14 cellular contexts compared by ENCODE assay signal in genomic region chr6:134405386-134406087, GRCh38.
DNase-seq lines count a peak whose midpoint lies in the region; ATAC-seq, FAIRE-seq and TF ChIP-seq lines count a peak whose summit lies in the region.
"Had no signal": no experiment of that assay in that cellular context is flagged by ENCODE, and none has a peak within 500 bp of the region (broad histone marks: within the 10 kb centered on the region; RNA-seq: fewer than 3 reads in every experiment).

No MANE protein-coding gene starts in this region.

- H3K9me3 ChIP-seq in H9 (ENCODE audit: control insufficient read depth, low read depth, low read length) (no peaks in the 10 kb centered on the region), K562 (replicated peaks; ENCODE audit: control insufficient read depth, insufficient read depth, low read depth, low read length) (no peaks in the 10 kb centered on the region), osteoblast (ENCODE audit: low read depth, low read length) (no peaks in the 10 kb centered on the region)

- H3K9me1 ChIP-seq in K562 (ENCODE audit: control insufficient read depth, insufficient read depth, low read length) = no peaks in the 10 kb centered on the region

- CTCF ChIA-PET in K562 (lab: Yijun Ruan, JAX; ENCODE audit: low intra/inter-chr PET ratio) = no interaction called here

- peak overlapping the region; percentile 76 for H2BK12ac ChIP-seq in H9 (ENCODE audit: insufficient read length, low read depth, low read length)

- H2AFZ ChIP-seq in H9 (ENCODE audit: low read length) (no peak overlapping the region), K562 (ENCODE audit: low read depth, low read length) (peak overlapping the region; percentile 17; the same call in 1 of the 2 replicates), osteoblast (ENCODE audit: low read length) (no peak overlapping the region)

- intact Hi-C loops in K562 (cut with micrococcal nuclease) = no loop called here

- H3K4me3 Mint-ChIP-seq in H9 = peak overlapping the region in 1 of 2 experiments; percentile 7; a peak in 1 of 5 replicates
- H3K4me3 Mint-ChIP-seq: B cell; CD4-positive, alpha-beta T cell had no signal

- no CpG with 5 or more reads among the region's 6 CpGs for WGBS in H9 (ENCODE audit: extremely low coverage, insufficient read length, low lambda C conversion rate)
- WGBS in K562 (ENCODE audit: insufficient coverage, low coverage, missing lambda C conversion rate) = 31% methylated on average over 6 of the region's 6 CpGs
- no CpG with 5 or more reads among the region's 6 CpGs for WGBS in mesendoderm (ENCODE audit: extremely low coverage, insufficient coverage, low lambda C conversion rate)

- no peak overlapping the region for H3K56ac ChIP-seq in H9 (ENCODE audit: insufficient read length, low read depth, low read length)
- no peak overlapping the region for H3K56ac ChIP-seq in mesendoderm (ENCODE audit: low read length)

- no peak for TF ChIP-seq RAD21 in K562 (CRISPR knock-in tag; conservative IDR thresholded peaks at IDR 0.05 in 1 of 2, IDR thresholded peaks at IDR 0.05 in 1 of 2)

- H2BK120ac ChIP-seq in H9 (ENCODE audit: low read depth, low read length, poor library complexity, severe bottlenecking) (no peak overlapping the region), mesendoderm (ENCODE audit: low read depth, low read length) (no peak overlapping the region)

- POLR2A ChIA-PET in K562 (lab: Yijun Ruan, JAX) = interaction anchor here (1.1 kb wide), 1 partner anchor 13 kb away, joined by 3 read pairs; no protein-coding TSS in a partner anchor

- H3K36me3 ChIP-seq in K562 (ENCODE audit: control insufficient read depth, insufficient read depth, low read length) (no peaks in the 10 kb centered on the region), mesendoderm (ENCODE audit: control insufficient read depth, insufficient read depth, low read length) (no peaks in the 10 kb centered on the region), osteoblast (ENCODE audit: insufficient read depth, low read length) (no peaks in the 10 kb centered on the region)

- DNase-seq in H9 = no peak
- no peak for DNase-seq in K562 (ENCODE audit: extremely low read depth in 1 of 4, low spot score in 3 of 4)
- DNase-seq in mesendoderm = peak; percentile 65
- no peak for DNase-seq in GM20000 (ENCODE audit: low spot score)
- DNase-seq in osteoblast (ENCODE audit: insufficient read length, low spot score, missing footprints) = no peak
- DNase-seq in NAMALWA (ENCODE audit: low spot score) = no peak
- DNase-seq: C1 segment of cervical spinal cord; Calu3; CD4-positive, alpha-beta T cell; DMS 273 treated with DMSO at 0.1 percent for 48 hours had no signal

- TF ChIP-seq POLR2A in K562 (conservative IDR thresholded peaks at IDR 0.05) = no peak

- no peak overlapping the region for H3K14ac ChIP-seq in H9 (ENCODE audit: insufficient read depth, low read length)

- H2BK5ac ChIP-seq in H9 (ENCODE audit: insufficient read length, low read length) (no peak overlapping the region), mesendoderm (ENCODE audit: low read length) (no peak overlapping the region)

- H3K9ac ChIP-seq in H9 (ENCODE audit: extremely low read depth, insufficient read length, low read length) = no peak overlapping the region
- no peak overlapping the region for H3K9ac ChIP-seq in K562 (ENCODE audit: insufficient read depth in 1 of 2, low read depth in 2 of 2, low read length in 2 of 2)
- H3K9ac ChIP-seq in mesendoderm (ENCODE audit: low read length) = no peak overlapping the region

- H4K5ac ChIP-seq in H9 (ENCODE audit: insufficient read length, low read depth, low read length) = no peak overlapping the region
- H4K5ac ChIP-seq in mesendoderm (ENCODE audit: low read length) = no peak overlapping the region

- H3K27me3 ChIP-seq in H9 (ENCODE audit: insufficient read depth, low read length) (no peaks in the 10 kb centered on the region), K562 (ENCODE audit: control insufficient read depth in 2 of 2, insufficient read depth in 2 of 2, low read length in 2 of 2) (0 out of 5 replicates have a peak, but pooled peaks cover 3 to 4% of the 10 kb centered on the region in 2 experiments), mesendoderm (ENCODE audit: insufficient read depth, low read length, poor library complexity) (no peaks in the 10 kb centered on the region), osteoblast (ENCODE audit: insufficient read depth, low read length) (no peaks in the 10 kb centered on the region)

- no peak for ATAC-seq in K562
- no peak for ATAC-seq in HG02973 (IDR thresholded peaks at IDR 0.05; ENCODE audit: unreplicated experiment)

- peak overlapping the region; percentile 47 to 92 (median 89); a peak in 6 of 7 replicates for H3K27ac Mint-ChIP-seq in H9
- H3K27ac Mint-ChIP-seq: B cell; CD4-positive, alpha-beta T cell had no signal

- no peak overlapping the region for H4K8ac ChIP-seq in H9 (replicated peaks; ENCODE audit: insufficient read length, low read depth, low read length)
- no peak overlapping the region for H4K8ac ChIP-seq in mesendoderm (ENCODE audit: low read depth, low read length)

- H3K79me1 ChIP-seq in H9 (ENCODE audit: insufficient read depth, low read depth, low read length, poor library complexity, severe bottlenecking) (no peaks in the 10 kb centered on the region), mesendoderm (ENCODE audit: low read length) (no peaks in the 10 kb centered on the region)

- no peak overlapping the region for H2BK20ac ChIP-seq in H9 (ENCODE audit: low read depth, low read length, poor library complexity, severe bottlenecking)

- H3K79me2 ChIP-seq in H9 (ENCODE audit: insufficient read depth, low read length) (no peaks in the 10 kb centered on the region), K562 (ENCODE audit: control insufficient read depth, insufficient read depth, low read length) (no peaks in the 10 kb centered on the region), mesendoderm (ENCODE audit: control insufficient read depth, insufficient read depth, low read length) (no peaks in the 10 kb centered on the region), osteoblast (ENCODE audit: insufficient read depth, low read length) (no peaks in the 10 kb centered on the region)

- FAIRE-seq in K562 (lab: Jason Lieb, UNC) = no peak
- FAIRE-seq: A204.1, GM12891 had no signal

- H3K4me1 Mint-ChIP-seq in H9 = peaks cover 25 to 30% of the 10 kb centered on the region in 2 experiments

- H3K23ac ChIP-seq in H9 (ENCODE audit: insufficient read length, low read depth, low read length) (no peak overlapping the region), mesendoderm (ENCODE audit: low read length) (no peak overlapping the region)

- peak overlapping the region; percentile 70 for H3K27ac ChIP-seq in H9 (ENCODE audit: insufficient read length, low read depth, low read length)
- H3K27ac ChIP-seq in K562 (ENCODE audit: extremely low read depth, low read depth, low read length) = no peak overlapping the region
- H3K27ac ChIP-seq in mesendoderm (ENCODE audit: low read depth, low read length) = no peak overlapping the region
- H3K27ac ChIP-seq in osteoblast (ENCODE audit: low read depth, low read length) = no peak overlapping the region

- no peak overlapping the region for H2AK5ac ChIP-seq in H9 (ENCODE audit: insufficient read length, low read length)
- no peak overlapping the region for H2AK5ac ChIP-seq in mesendoderm (ENCODE audit: low read length)

- H2BK15ac ChIP-seq in H9 (ENCODE audit: low read depth, low read length) (no peak overlapping the region), mesendoderm (replicated peaks; ENCODE audit: low read depth) (no peak overlapping the region)

- no peaks in the 10 kb centered on the region for H3K36me3 Mint-ChIP-seq in H9 (ENCODE audit: insufficient read depth in 1 of 3, low read depth in 3 of 3)

- no peak for TF ChIP-seq EP300 in K562 (IDR thresholded peaks at IDR 0.05; ENCODE audit: low read length)

- H3K4me3 ChIP-seq in K562 (no peak overlapping the region), mesendoderm (ENCODE audit: low read length) (no peak overlapping the region), osteoblast (ENCODE audit: insufficient read depth, low read length) (no peak overlapping the region)

- H3K9me3 Mint-ChIP-seq in H9 = no peaks in the 10 kb centered on the region
- H3K9me3 Mint-ChIP-seq: CD4-positive, alpha-beta T cell had no signal

- TF ChIP-seq CTCF in H9 (conservative IDR thresholded peaks at IDR 0.05) (no peak), K562 (IDR thresholded peaks at IDR 0.05 in 2 of 3, conservative IDR thresholded peaks at IDR 0.05 in 1 of 3; ENCODE audit: insufficient read depth in 2 of 3, low read depth in 1 of 3, low read length in 3 of 3) (no peak), GM20000 (IDR thresholded peaks at IDR 0.05; ENCODE audit: extremely low read depth, missing control alignments) (no peak), osteoblast (IDR thresholded peaks at IDR 0.05; ENCODE audit: extremely low read depth, low read depth, low read length) (no peak)

- H4K20me1 ChIP-seq in H9 (ENCODE audit: control insufficient read depth, insufficient read depth, insufficient read length) (no peaks in the 10 kb centered on the region), K562 (replicated peaks; ENCODE audit: control insufficient read depth, insufficient read depth, low read length) (no peaks in the 10 kb centered on the region), osteoblast (ENCODE audit: insufficient read depth, low read length) (no peaks in the 10 kb centered on the region)

- no peak overlapping the region for H3T11ph ChIP-seq in H9 (ENCODE audit: low read length)

- peak overlapping the region; percentile 58 for H3K4me2 ChIP-seq in H9 (ENCODE audit: insufficient read depth, insufficient read length, low read length)
- H3K4me2 ChIP-seq in K562 (ENCODE audit: insufficient read depth, low read length) = no peak overlapping the region
- H3K4me2 ChIP-seq in mesendoderm (ENCODE audit: low read length) = no peak overlapping the region
- no peak overlapping the region for H3K4me2 ChIP-seq in osteoblast (ENCODE audit: insufficient read depth, low read length)

- H3K4me1 ChIP-seq in H9 (ENCODE audit: insufficient read depth, low read length) (peaks cover 4% of the 10 kb centered on the region; the same call in 1 of the 2 replicates), K562 (replicated peaks in 1 of 2; ENCODE audit: control insufficient read depth in 2 of 2, insufficient read depth in 2 of 2, low read length in 2 of 2) (no peaks in the 10 kb centered on the region; a peak in 1 of 5 replicates), mesendoderm (ENCODE audit: control insufficient read depth, low read depth, low read length) (no peaks in the 10 kb centered on the region), osteoblast (ENCODE audit: insufficient read depth, low read length) (no peaks in the 10 kb centered on the region)

- BruUV-seq in K562 (replicated peaks; lab: Mats Ljungman, UMichigan) = no TSS peak

- H3K23me2 ChIP-seq in H9 (ENCODE audit: insufficient read length, low read depth, low read length, poor library complexity, severe bottlenecking) = peaks cover 2% of the 10 kb centered on the region

- in situ Hi-C loops in K562 (cut with MboI) = no loop called here

- no peak overlapping the region for H4K91ac ChIP-seq in H9 (ENCODE audit: insufficient read length, low read depth, low read length)

- H3K27me3 Mint-ChIP-seq in H9 (ENCODE audit: low read depth) = no peaks in the 10 kb centered on the region
- H3K27me3 Mint-ChIP-seq: B cell; CD4-positive, alpha-beta T cell had no signal

- no peak overlapping the region for H3K4ac ChIP-seq in H9 (ENCODE audit: low read depth, low read length)
- H3K4ac ChIP-seq in mesendoderm (ENCODE audit: low read depth, low read length) = no peak overlapping the region

- no peak overlapping the region for H3K18ac ChIP-seq in H9 (ENCODE audit: insufficient read length, low read depth, low read length)
- no peak overlapping the region for H3K18ac ChIP-seq in mesendoderm (ENCODE audit: low read length)
